24 cellular contexts compared by ENCODE assay signal in the genomic region with DNA sequence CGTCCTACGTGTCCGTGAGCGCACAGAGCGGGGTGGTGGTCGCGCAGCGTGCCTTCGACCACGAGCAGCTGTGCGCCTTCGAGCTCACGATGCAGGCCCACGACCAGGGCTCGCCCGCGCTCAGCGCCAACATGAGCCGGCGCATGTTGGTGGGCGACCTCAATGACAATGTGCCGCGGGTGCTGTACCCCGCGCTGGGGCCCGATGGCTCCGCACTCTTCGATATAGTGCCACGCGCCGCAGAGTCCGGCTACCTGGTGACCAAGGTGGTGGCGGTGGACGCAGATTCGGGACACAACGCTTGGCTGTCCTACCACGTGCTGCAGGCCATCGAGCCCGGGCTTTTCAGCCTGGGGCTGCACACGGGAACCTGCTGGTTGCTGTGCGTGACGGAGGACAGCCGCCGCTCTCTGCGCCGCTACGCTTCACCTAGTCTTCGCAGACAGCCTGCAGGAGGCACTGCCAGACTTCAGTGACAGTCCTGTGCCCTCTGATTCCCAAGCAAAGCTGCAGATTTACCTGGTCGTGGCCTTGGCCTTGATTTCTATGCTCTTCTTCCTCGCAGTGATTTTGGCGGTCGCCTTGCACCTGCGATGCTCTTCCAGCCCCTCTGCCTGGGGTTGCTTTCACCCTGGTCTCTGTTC. TPM values are rescaled to one million over a fixed set of nuclear protein-coding genes. Genes with fewer than 3 reads are reported as not detected.
DNase-seq lines count a peak whose midpoint lies in the region; FAIRE-seq and TF ChIP-seq lines count a peak whose summit lies in the region.
"Had no signal": no experiment of that assay in that cellular context is flagged by ENCODE, and none has a peak within 500 bp of the region (broad histone marks: within the 10 kb centered on the region; RNA-seq: fewer than 3 reads in every experiment).

No MANE protein-coding gene starts in this region.

- intact Hi-C loops in activated naive CD4-positive, alpha-beta T cell treated with anti-CD3 and anti-CD28 coated beads for 36 hours (cut with micrococcal nuclease), result no loop called here

- H4K20me1 ChIP-seq in astrocyte (ENCODE audit: insufficient read depth, low read length), result no peaks in the 10 kb centered on the region

- CTCF ChIA-PET in activated naive CD4-positive, alpha-beta T cell treated with anti-CD3 and anti-CD28 coated beads for 36 hours (lab: Charles Lee), result interaction anchor here (0.6 kb wide), 2 partner anchors 39 to 40 kb away, joined by 3 to 8 read pairs; a partner anchor contains a TSS

- TF ChIP-seq CTCF in C4-2B (conservative IDR thresholded peaks at IDR 0.05) (0 out of 2 replicates have a peak, but pooled peaks have one; percentile 8), astrocyte (IDR thresholded peaks at IDR 0.05; ENCODE audit: insufficient read depth, low read depth, low read length) (no peak)

- H3K27ac Mint-ChIP-seq in astrocyte (ENCODE audit: unreplicated experiment), result peak overlapping the region; percentile 58
- no peak overlapping the region for H3K27ac Mint-ChIP-seq in activated naive CD4-positive, alpha-beta T cell treated with anti-CD3 and anti-CD28 coated beads for 36 hours
- H3K27ac Mint-ChIP-seq: B cell; CD4-positive, alpha-beta T cell; HFFc6 had no signal

- no peak overlapping the region for H3K4me2 ChIP-seq in astrocyte (ENCODE audit: low read length)
- H3K4me2 ChIP-seq: KMS-11 had no signal

- DNase-seq in astrocyte (ENCODE audit: low read depth) (no peak), SKM-1 treated with dmso at 0.1 percent for 144 hours (lab: John Stamatoyannopoulos, UW; ENCODE audit: unreplicated experiment) (no peak)
- no peak for DNase-seq in activated naive CD4-positive, alpha-beta T cell treated with anti-CD3 and anti-CD28 coated beads for 36 hours
- no peak for DNase-seq in activated CD4-positive, alpha-beta T cell treated with anti-CD3 and anti-CD28 coated beads for 48 hours
- DNase-seq: Calu3; CD4-positive, alpha-beta T cell; DMS53; EL; HFFc6; NCI-H1417 treated with DMSO at 0.1 percent for 48 hours; NCI-H187 treated with DMSO at 0.1 percent for 48 hours; NCI-H2227 treated with DMSO at 0.1 percent for 48 hours; NCI-H510A treated with DMSO at 0.1 percent for 48 hours; NCI-H774 had no signal

- no peak for FAIRE-seq in astrocyte (lab: Jason Lieb, UNC)
- FAIRE-seq: GM12878, H54, HepG2, RCC 7860 had no signal

- H3K27me3 Mint-ChIP-seq in astrocyte (ENCODE audit: low read depth, unreplicated experiment), result no peaks in the 10 kb centered on the region
- H3K27me3 Mint-ChIP-seq in activated naive CD4-positive, alpha-beta T cell treated with anti-CD3 and anti-CD28 coated beads for 36 hours (ENCODE audit: low read depth), result peaks cover 57% of the 10 kb centered on the region

- H3K4me3 Mint-ChIP-seq in astrocyte (ENCODE audit: unreplicated experiment), result no peak overlapping the region
- no peak overlapping the region for H3K4me3 Mint-ChIP-seq in activated naive CD4-positive, alpha-beta T cell treated with anti-CD3 and anti-CD28 coated beads for 36 hours
- H3K4me3 Mint-ChIP-seq: B cell; CD4-positive, alpha-beta T cell; HFFc6 had no signal

- H3K27me3 ChIP-seq in astrocyte (ENCODE audit: insufficient read depth, low read length), result no peaks in the 10 kb centered on the region
- no peaks in the 10 kb centered on the region for H3K27me3 ChIP-seq in muscle layer of colon (ENCODE audit: control insufficient read depth in 1 of 2, insufficient read depth in 2 of 2, low read length in 2 of 2)
- no peaks in the 10 kb centered on the region for H3K27me3 ChIP-seq in skeletal muscle tissue (ENCODE audit: control insufficient read depth in 3 of 3, insufficient read depth in 3 of 3, low read length in 3 of 3)

- H3K9ac ChIP-seq in astrocyte (ENCODE audit: low read length), result no peak overlapping the region
- H3K9ac ChIP-seq in muscle layer of colon (ENCODE audit: low read length), result no peak overlapping the region
- no peak overlapping the region for H3K9ac ChIP-seq in skeletal muscle tissue (ENCODE audit: low read depth in 1 of 3, low read length in 3 of 3)
- H3K9ac ChIP-seq: KMS-11 had no signal

- H3K9me3 ChIP-seq in astrocyte (ENCODE audit: insufficient read depth, low read depth, low read length), result peaks cover 49% of the 10 kb centered on the region
- peaks cover 65% of the 10 kb centered on the region for H3K9me3 ChIP-seq in muscle layer of colon (ENCODE audit: low read length)
- H3K9me3 ChIP-seq in skeletal muscle tissue (ENCODE audit: control insufficient read depth in 3 of 3, low read length in 3 of 3), result peaks cover 18 to 42% (median 29%) of the 10 kb centered on the region in 3 donors

- peaks cover 62% of the 10 kb centered on the region for H3K36me3 Mint-ChIP-seq in astrocyte (ENCODE audit: low read depth, unreplicated experiment)
- peaks cover 19% of the 10 kb centered on the region for H3K36me3 Mint-ChIP-seq in activated naive CD4-positive, alpha-beta T cell treated with anti-CD3 and anti-CD28 coated beads for 36 hours (ENCODE audit: low read depth)

- H3K79me2 ChIP-seq in astrocyte (ENCODE audit: insufficient read depth, low read length), result no peaks in the 10 kb centered on the region

- no peak overlapping the region for H3K4me3 ChIP-seq in astrocyte (ENCODE audit: insufficient read depth, low read depth, low read length)
- H3K4me3 ChIP-seq in muscle layer of colon (ENCODE audit: low read depth in 1 of 2, low read length in 2 of 2), result peak overlapping the region; percentile 3 to 32
- peak overlapping the region in 2 of 3 donors; percentile 9 for H3K4me3 ChIP-seq in skeletal muscle tissue (ENCODE audit: low read length in 3 of 3)
- H3K4me3 ChIP-seq: GM12878 had no signal

- H2AFZ ChIP-seq in astrocyte (ENCODE audit: low read depth, low read length), result no peak overlapping the region

- H3K4me1 Mint-ChIP-seq in astrocyte (ENCODE audit: low read depth, unreplicated experiment), result no peaks in the 10 kb centered on the region
- H3K4me1 Mint-ChIP-seq in activated naive CD4-positive, alpha-beta T cell treated with anti-CD3 and anti-CD28 coated beads for 36 hours (ENCODE audit: low read depth), result peaks cover 15% of the 10 kb centered on the region

- H3K36me3 ChIP-seq in astrocyte (ENCODE audit: insufficient read depth, low read length) (no peaks in the 10 kb centered on the region), muscle layer of colon (ENCODE audit: insufficient read depth, low read length) (no peaks in the 10 kb centered on the region), skeletal muscle tissue (ENCODE audit: control insufficient read depth in 3 of 3, insufficient read depth in 3 of 3, low read length in 3 of 3) (peaks cover 7 to 16% (median 13%) of the 10 kb centered on the region in 3 donors)

- no peak overlapping the region for H3K27ac ChIP-seq in C4-2B
- H3K27ac ChIP-seq in astrocyte (ENCODE audit: low read depth, low read length), result no peak overlapping the region
- no peak overlapping the region for H3K27ac ChIP-seq in muscle layer of colon (ENCODE audit: low read depth, low read length)
- no peak overlapping the region for H3K27ac ChIP-seq in skeletal muscle tissue (ENCODE audit: low read depth, low read length)
- H3K27ac ChIP-seq: KMS-11 had no signal

- H3K4me1 ChIP-seq in astrocyte (ENCODE audit: insufficient read depth, low read length) (no peaks in the 10 kb centered on the region), muscle layer of colon (ENCODE audit: insufficient read depth, low read length) (no peaks in the 10 kb centered on the region), skeletal muscle tissue (ENCODE audit: control insufficient read depth in 3 of 3, insufficient read depth in 3 of 3, low read length in 3 of 3) (peaks cover 2 to 9% (median 4%) of the 10 kb centered on the region in 3 donors)

- H3K9me3 Mint-ChIP-seq in astrocyte (ENCODE audit: unreplicated experiment), result peaks cover 37% of the 10 kb centered on the region
- H3K9me3 Mint-ChIP-seq in activated naive CD4-positive, alpha-beta T cell treated with anti-CD3 and anti-CD28 coated beads for 36 hours, result peaks cover 20% of the 10 kb centered on the region

RNA-seq across cellular contexts. Expression of a gene that starts 2.4 kb away (rescaled TPM):
- total RNA-seq in astrocyte, result 1.2 and 1.6 TPM in 2 replicates
- total RNA-seq in skeletal muscle tissue, result 3.1 TPM
- total RNA-seq in activated naive CD4-positive, alpha-beta T cell treated with anti-CD3 and anti-CD28 coated beads for 36 hours, result not detected
- total RNA-seq: A172; CD4-positive, alpha-beta T cell had no signal

RNA-seq across cellular contexts. Expression of a gene that starts 7.1 kb away (rescaled TPM):
- total RNA-seq in astrocyte (5.3 and 5.8 TPM in 2 replicates), skeletal muscle tissue (6.8 TPM)
- total RNA-seq in activated naive CD4-positive, alpha-beta T cell treated with anti-CD3 and anti-CD28 coated beads for 36 hours, result under 1 TPM; 0.10 to 0.17 TPM
- total RNA-seq: CD4-positive, alpha-beta T cell had no signal

RNA-seq across cellular contexts. Expression of a gene that starts 10.4 kb away (rescaled TPM):
- total RNA-seq in astrocyte (22.4 and 26.1 TPM in 2 replicates), skeletal muscle tissue (7.3 TPM)
- total RNA-seq in activated naive CD4-positive, alpha-beta T cell treated with anti-CD3 and anti-CD28 coated beads for 36 hours, result not detected
- total RNA-seq: CD4-positive, alpha-beta T cell had no signal

RNA-seq across cellular contexts. Expression of a gene that starts 15.1 kb away (rescaled TPM):
- total RNA-seq in astrocyte, result 34.0 and 41.6 TPM in 2 replicates
- total RNA-seq in skeletal muscle tissue, result 4.2 TPM
- total RNA-seq in activated naive CD4-positive, alpha-beta T cell treated with anti-CD3 and anti-CD28 coated beads for 36 hours, result under 1 TPM in 1 of 2 experiments, not detected in 1; 0.05 TPM

RNA-seq across cellular contexts. Expression of a gene that starts 20.1 kb away (rescaled TPM):
- 18.4 and 19.9 TPM in 2 replicates for total RNA-seq in astrocyte
- 5.2 TPM for total RNA-seq in skeletal muscle tissue
- total RNA-seq in activated naive CD4-positive, alpha-beta T cell treated with anti-CD3 and anti-CD28 coated beads for 36 hours, result under 1 TPM in 1 of 2 experiments, not detected in 1; 0.05 TPM
